25 cellular contexts compared by ENCODE assay signal in the genomic region with DNA sequence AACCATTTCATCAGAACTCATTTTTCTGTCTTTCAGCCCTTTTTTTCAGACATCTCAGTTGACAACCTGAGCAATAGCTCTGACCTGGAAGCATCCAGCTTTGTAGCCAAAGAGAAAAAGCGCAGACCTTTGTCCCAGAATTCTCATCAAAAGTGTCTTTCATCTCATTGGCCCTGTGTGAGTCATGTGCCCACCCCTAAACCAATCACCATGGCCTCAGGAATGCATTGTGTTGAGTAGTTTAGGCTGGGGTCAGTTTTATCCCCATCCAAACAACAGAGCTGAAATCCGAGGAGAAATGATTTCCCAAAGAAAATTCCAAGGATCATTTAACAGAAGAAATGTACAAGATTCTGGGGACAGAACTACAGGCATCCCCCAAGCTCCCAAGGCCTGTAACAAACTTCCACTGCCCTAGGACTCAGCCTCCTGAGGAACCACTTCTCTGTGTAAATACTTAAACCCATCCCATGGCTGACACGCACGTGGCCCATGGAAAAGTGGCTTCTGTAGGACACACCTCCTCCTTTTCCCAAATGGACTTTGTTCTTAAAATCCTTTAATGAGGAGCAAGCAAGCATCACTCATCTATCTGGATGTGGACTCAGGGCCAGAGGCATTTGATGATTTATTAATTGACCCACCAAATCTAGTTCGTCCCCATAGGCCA.
"Had no signal": no experiment of that assay in that cellular context is flagged by ENCODE, and none has a peak within 500 bp of the region (broad histone marks: within the 10 kb centered on the region; RNA-seq: fewer than 3 reads in every experiment).

No MANE protein-coding gene starts in this region.

- H3K27me3 Mint-ChIP-seq: activated CD4-positive, alpha-beta memory T cell treated with anti-CD3 and anti-CD28 coated beads for 36 hours; activated naive CD8-positive, alpha-beta T cell treated with anti-CD3 and anti-CD28 coated beads, Interleukin-2, amount 50 U/mL, for 24 hours; IgD-negative memory B cell; T-helper 17 cell had no signal

- ATAC-seq: activated naive CD4-positive, alpha-beta T cell treated with anti-CD3 and anti-CD28 coated beads, Interleukin-2, amount 50 U/mL, for 72 hours; activated naive CD8-positive, alpha-beta T cell treated with anti-CD3 and anti-CD28 coated beads, Interleukin-2, amount 50 U/mL, for 24 hours; activated T-cell treated with anti-CD3 and anti-CD28 coated beads, Interleukin-2, amount 50 U/mL, for 4 hours; body of pancreas; T-helper 17 cell had no signal

- H3K4me3 Mint-ChIP-seq: activated CD4-positive, alpha-beta memory T cell treated with anti-CD3 and anti-CD28 coated beads for 36 hours; activated CD4-positive, alpha-beta T cell treated with anti-CD3 and anti-CD28 coated beads, Interleukin-2, amount 10 ng/mL, durations not matched to agents 7 days and 5 days; activated naive CD8-positive, alpha-beta T cell treated with anti-CD3 and anti-CD28 coated beads, Interleukin-2, amount 50 U/mL, for 24 hours; activated T-cell treated with anti-CD3 and anti-CD28 coated beads, Interleukin-2, amount 50 U/mL, for 4 hours; T-helper 17 cell had no signal

- DNase-seq: activated CD4-positive, alpha-beta memory T cell treated with anti-CD3 and anti-CD28 coated beads for 36 hours; activated CD4-positive, alpha-beta T cell treated with anti-CD3 and anti-CD28 coated beads, Interleukin-2, amount 10 ng/mL, durations not matched to agents 7 days and 5 days; activated CD4-positive, CD25-positive, alpha-beta regulatory T cell; activated CD8-positive, alpha-beta memory T cell treated with anti-CD3 and anti-CD28 coated beads for 24 hours; activated effector memory CD4-positive, alpha-beta T cell treated with anti-CD3 and anti-CD28 coated beads, Interleukin-2, amount 50 U/mL, for 16 hours; activated naive CD4-positive, alpha-beta T cell treated with Interleukin-2 at 50 U/mL for 16 hours; activated naive CD8-positive, alpha-beta T cell treated with anti-CD3 and anti-CD28 coated beads, Interleukin-2, amount 50 U/mL, for 24 hours; activated T-cell treated with anti-CD3 and anti-CD28 coated beads, Interleukin-2, amount 50 U/mL, for 4 hours; amniotic stem cell; body of pancreas; MG63; MV-4-11; NCI-H1105; NCI-H1436; NCI-H1694 treated with DMSO at 0.1 percent for 48 hours; NCI-H2029 treated with DMSO at 0.1 percent for 48 hours; NCI-H345; NCI-H510A; NCI-H526 treated with DMSO at 0.1 percent for 48 hours; NCI-H82; SHP77; T-helper 17 cell; T-helper 9 cell had no signal

- H3K36me3 Mint-ChIP-seq: activated CD4-positive, alpha-beta memory T cell treated with anti-CD3 and anti-CD28 coated beads for 36 hours; activated naive CD4-positive, alpha-beta T cell treated with anti-CD3 and anti-CD28 coated beads, Interleukin-2, amount 50 U/mL, for 72 hours; IgD-negative memory B cell had no signal

- H3K27ac Mint-ChIP-seq: activated CD4-positive, alpha-beta memory T cell treated with anti-CD3 and anti-CD28 coated beads for 36 hours; activated CD4-positive, alpha-beta T cell treated with anti-CD3 and anti-CD28 coated beads, Interleukin-2, amount 10 ng/mL, durations not matched to agents 7 days and 5 days; activated naive CD4-positive, alpha-beta T cell treated with anti-CD3 and anti-CD28 coated beads, Interleukin-2, amount 50 U/mL, for 72 hours; activated naive CD8-positive, alpha-beta T cell treated with anti-CD3 and anti-CD28 coated beads, Interleukin-2, amount 50 U/mL, for 24 hours; IgD-negative memory B cell; T-helper 17 cell had no signal

- H3K9me3 Mint-ChIP-seq: activated CD4-positive, alpha-beta T cell treated with anti-CD3 and anti-CD28 coated beads, Interleukin-2, amount 10 ng/mL, durations not matched to agents 7 days and 5 days had no signal

- H3K4me1 Mint-ChIP-seq: activated CD4-positive, alpha-beta T cell treated with anti-CD3 and anti-CD28 coated beads, Interleukin-2, amount 10 ng/mL, durations not matched to agents 7 days and 5 days; activated naive CD8-positive, alpha-beta T cell treated with anti-CD3 and anti-CD28 coated beads, Interleukin-2, amount 50 U/mL, for 24 hours; IgD-negative memory B cell; T-helper 17 cell had no signal
